In the genomic region with DNA sequence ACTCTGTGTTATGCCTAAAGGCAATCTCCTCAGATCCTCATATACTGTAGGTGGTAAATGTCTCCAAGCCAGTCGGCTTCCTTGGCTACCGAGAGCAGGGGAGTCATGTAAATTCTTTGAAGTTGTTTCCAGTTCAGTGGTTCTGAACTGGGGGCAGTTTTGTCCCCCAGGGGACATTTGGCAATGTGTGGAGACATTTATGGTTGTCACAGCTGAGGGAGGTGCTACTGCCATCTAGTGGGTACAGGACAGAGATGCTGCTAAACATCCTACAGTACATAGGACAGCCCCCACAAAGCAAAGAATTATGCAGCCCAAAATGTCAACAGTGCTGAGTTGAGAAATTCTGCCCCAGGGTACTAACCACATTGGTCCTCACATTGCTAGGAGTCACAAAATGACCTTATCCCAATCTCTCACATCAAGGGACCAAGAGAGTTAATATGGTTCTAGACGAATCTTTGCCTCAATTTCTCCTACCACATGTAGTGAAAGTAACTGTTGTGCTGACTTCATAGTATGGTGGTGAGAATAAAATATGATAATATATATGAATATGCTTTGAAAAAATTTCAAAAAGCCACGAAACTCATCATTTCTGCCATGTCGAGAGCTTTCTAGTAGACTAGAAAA, we compare ENCODE assay signal across 8 cellular contexts.
DNase-seq lines count a peak whose midpoint lies in the region; ATAC-seq and TF ChIP-seq lines count a peak whose summit lies in the region.

No MANE protein-coding gene starts in this region.

- 42% methylated on average over 5 of the region's 5 CpGs for WGBS in SK-N-SH (ENCODE audit: low lambda C conversion rate)

- TF ChIP-seq EP300 in Ishikawa (IDR thresholded peaks at IDR 0.05; ENCODE audit: borderline replicate concordance) (no peak), SK-N-SH (IDR thresholded peaks at IDR 0.05; ENCODE audit: borderline replicate concordance in 1 of 2, low read depth in 1 of 2, low read length in 1 of 2) (no peak)

- ATAC-seq in GM23338, result peak; percentile 85

- H3K27me3 ChIP-seq in GM23338 (ENCODE audit: insufficient read depth), result no peaks in the 10 kb centered on the region
- H3K27me3 ChIP-seq in SK-N-SH (ENCODE audit: insufficient read depth), result no peaks in the 10 kb centered on the region

- no peaks in the 10 kb centered on the region for H3K27me3 Mint-ChIP-seq in GM23338 (ENCODE audit: insufficient read depth, low read depth, poor library complexity)

- no peaks in the 10 kb centered on the region for H3K79me2 ChIP-seq in GM23338 (replicated peaks; ENCODE audit: insufficient read depth)
- no peaks in the 10 kb centered on the region for H3K79me2 ChIP-seq in SK-N-SH (ENCODE audit: insufficient read depth)

- H3K9me2 ChIP-seq in GM23338 (ENCODE audit: insufficient read depth) (no peaks in the 10 kb centered on the region; the same call in 1 of the 2 replicates), SK-N-SH (no peaks in the 10 kb centered on the region)

- CTCF ChIA-PET in SK-N-SH (lab: Yijun Ruan, JAX), result interaction anchor here (0.6 to 6.0 kb wide), 18 partner anchors 9 to 377 kb away, joined by 3 to 40 read pairs (median 4); no protein-coding TSS in a partner anchor

- H3K9me3 ChIP-seq in SK-N-SH, result no peaks in the 10 kb centered on the region

- TF ChIP-seq CTCF in 22Rv1 (IDR thresholded peaks at IDR 0.05) (peak; percentile 89), GM23338 (conservative IDR thresholded peaks at IDR 0.05; ENCODE audit: low read depth in 2 of 2) (peak; percentile 88 to 89), SK-N-SH (IDR thresholded peaks at IDR 0.05) (peak; percentile 78), foreskin fibroblast (IDR thresholded peaks at IDR 0.05; ENCODE audit: low read depth, low read length) (peak; percentile 89)

- POLR2A ChIA-PET in SK-N-SH (lab: Yijun Ruan, JAX), result no interaction called here

- H3K9ac ChIP-seq in SK-N-SH, result no peak overlapping the region

- no peak overlapping the region for H3K4me3 Mint-ChIP-seq in GM23338

- H3K36me3 ChIP-seq in GM23338 (ENCODE audit: insufficient read depth) (no peaks in the 10 kb centered on the region), SK-N-SH (replicated peaks in 1 of 2; ENCODE audit: control insufficient read depth in 1 of 2, insufficient read depth in 2 of 2, low read length in 1 of 2) (no peaks in the 10 kb centered on the region)

- no peaks in the 10 kb centered on the region for H3K9me3 Mint-ChIP-seq in GM23338

- H3K27ac ChIP-seq in 22Rv1, result no peak overlapping the region
- H3K27ac ChIP-seq in GM23338 (ENCODE audit: low read depth), result no peak overlapping the region
- no peak overlapping the region for H3K27ac ChIP-seq in SK-N-SH (ENCODE audit: low read depth in 2 of 2, low read length in 1 of 2)

- H3F3A ChIP-seq in GM23338 (replicated peaks; ENCODE audit: low read depth) (peaks cover 4% of the 10 kb centered on the region; the same call in 1 of the 2 replicates), SK-N-SH (replicated peaks; ENCODE audit: insufficient read depth) (no peaks in the 10 kb centered on the region)

- TF ChIP-seq RAD21 in Ishikawa (IDR thresholded peaks at IDR 0.05; ENCODE audit: low read depth), result peak; percentile 76
- TF ChIP-seq RAD21 in SK-N-SH (IDR thresholded peaks at IDR 0.05; ENCODE audit: low read length), result peak; percentile 71

- peaks cover 28% of the 10 kb centered on the region for H3K4me1 Mint-ChIP-seq in GM23338

- peaks cover 43% of the 10 kb centered on the region for H3K4me1 ChIP-seq in GM23338 (ENCODE audit: insufficient read depth)
- no peaks in the 10 kb centered on the region for H3K4me1 ChIP-seq in SK-N-SH (ENCODE audit: control insufficient read depth in 1 of 2, insufficient read depth in 2 of 2, low read depth in 1 of 2, low read length in 1 of 2)

- H4K20me1 ChIP-seq in GM23338 (replicated peaks; ENCODE audit: insufficient read depth) (no peaks in the 10 kb centered on the region), SK-N-SH (ENCODE audit: insufficient read depth) (no peaks in the 10 kb centered on the region)

- H2AFZ ChIP-seq in GM23338, result peak overlapping the region; percentile 66; the same call in 1 of the 2 replicates
- no peak overlapping the region for H2AFZ ChIP-seq in SK-N-SH (ENCODE audit: low read depth)

- DNase-seq in GM03348 (ENCODE audit: low spot score) (peak; percentile 13), GM23338 (ENCODE audit: low spot score) (peak; percentile 69), SK-N-SH (peak; percentile 5), foreskin fibroblast (peak; percentile 28 to 74), putamen (ENCODE audit: low spot score) (peak; percentile 23)
- DNase-seq in stimulated activated CD4-positive, alpha-beta T cell treated with anti-CD3 and anti-CD28 coated beads, Interleukin-4, amount 100 ng/mL, for 24 hours, result no peak

- H3K4me3 ChIP-seq in GM23338, result no peak overlapping the region
- H3K4me3 ChIP-seq in SK-N-SH (ENCODE audit: low read depth in 2 of 2, low read length in 1 of 2), result no peak overlapping the region
- H3K4me3 ChIP-seq in foreskin fibroblast (ENCODE audit: low read depth in 1 of 2, low read length in 2 of 2), result no peak overlapping the region

- H3K36me3 Mint-ChIP-seq in GM23338 (ENCODE audit: low read depth), result no peaks in the 10 kb centered on the region

- no peak overlapping the region for H3K27ac Mint-ChIP-seq in GM23338

- no peak overlapping the region for H3K4me2 ChIP-seq in GM23338
- H3K4me2 ChIP-seq in SK-N-SH, result no peak overlapping the region

TF ChIP-seq in GM23338, 12 proteins besides CTCF, POLR2A, EP300 and RAD21 (continues in another document):
- no peak for TF ChIP-seq JUNB (IDR thresholded peaks at IDR 0.05; ENCODE audit: unreplicated experiment)

TF ChIP-seq in Ishikawa, 13 proteins besides CTCF, POLR2A, EP300 and RAD21:
- TF ChIP-seq MAX (IDR thresholded peaks at IDR 0.05), result no peak
- TF ChIP-seq CREB1 (IDR thresholded peaks at IDR 0.05; ENCODE audit: low read depth), result no peak
- no peak for TF ChIP-seq TAF1 (IDR thresholded peaks at IDR 0.05; ENCODE audit: low read depth)
- no peak for TF ChIP-seq CEBPB (IDR thresholded peaks at IDR 0.05)
- no peak for TF ChIP-seq USF1 (IDR thresholded peaks at IDR 0.05)

TF ChIP-seq in SK-N-SH, 30 proteins besides CTCF, POLR2A, EP300 and RAD21:
- TF ChIP-seq RXRA (IDR thresholded peaks at IDR 0.05; ENCODE audit: borderline replicate concordance, low read depth) (no peak), SMC3 (IDR thresholded peaks at IDR 0.05; ENCODE audit: low read depth, low read length) (peak; percentile 72), TEAD4 (IDR thresholded peaks at IDR 0.05; ENCODE audit: borderline replicate concordance, insufficient read depth) (no peak)
